16 cellular contexts compared by ENCODE assay signal in the genomic region with DNA sequence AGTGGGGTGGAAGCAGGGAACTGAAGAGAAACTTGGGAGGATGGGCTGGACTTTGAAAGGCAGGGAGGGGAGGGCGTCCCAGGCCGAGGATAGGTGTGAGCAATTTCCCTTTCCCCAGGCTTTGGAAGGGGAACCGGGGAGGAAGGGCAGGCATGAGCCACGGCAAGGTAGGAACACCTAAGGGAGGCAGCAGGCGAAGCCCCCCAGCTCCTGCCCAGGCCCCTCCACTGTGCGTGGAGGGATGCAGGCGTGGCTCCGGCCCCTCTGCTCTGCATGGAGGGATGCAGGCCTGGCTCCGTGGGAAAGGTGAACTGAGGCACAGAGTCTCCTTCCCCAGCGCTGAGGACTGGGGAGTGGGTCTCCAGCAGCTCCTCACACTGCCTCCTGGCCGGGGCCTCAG.
"Had no signal": no experiment of that assay in that cellular context is flagged by ENCODE, and none has a peak within 500 bp of the region (broad histone marks: within the 10 kb centered on the region; RNA-seq: fewer than 3 reads in every experiment).

No MANE protein-coding gene starts in this region.

- H3K36me3 ChIP-seq: breast epithelium, colonic mucosa, heart left ventricle, neural progenitor cell, thoracic aorta had no signal

- H3K27ac ChIP-seq: breast epithelium, colonic mucosa, heart left ventricle, neural progenitor cell, thoracic aorta had no signal

- DNase-seq: activated CD4-positive, alpha-beta T cell treated with anti-CD3 and anti-CD28 coated beads, Interleukin-2, amount 50 U/mL, for 1 hour; activated naive CD8-positive, alpha-beta T cell treated with anti-CD3 and anti-CD28 coated beads for 36 hours; activated T-cell treated with anti-CD3 and anti-CD28 coated beads, Interleukin-2, amount 50 U/mL, for 1 hour; colonic mucosa; heart left ventricle; naive thymus-derived CD8-positive, alpha-beta T cell; retina; stimulated activated CD4-positive, alpha-beta T cell treated with anti-CD3 and anti-CD28 coated beads, Interleukin-2, amount 100 ng/mL, for 48 hours; stimulated activated CD8-positive, alpha-beta memory T cell treated with anti-CD3 and anti-CD28 coated beads, Interleukin-4, amount 100 ng/mL, for 48 hours; stimulated activated naive CD4-positive, alpha-beta T cell; T1000 had no signal

- H3K4me2 ChIP-seq: neural progenitor cell had no signal

- H3K27me3 ChIP-seq: breast epithelium, colonic mucosa, heart left ventricle, neural progenitor cell had no signal

- ATAC-seq: naive thymus-derived CD8-positive, alpha-beta T cell had no signal

- H3K9ac ChIP-seq: neural progenitor cell had no signal

- H3K4me3 ChIP-seq: colonic mucosa, heart left ventricle, lung, neural progenitor cell, thoracic aorta had no signal

- FAIRE-seq: astrocyte had no signal

- H2AFZ ChIP-seq: neural progenitor cell had no signal

- H3K9me3 ChIP-seq: breast epithelium, colonic mucosa, thoracic aorta had no signal

- H3K4me1 ChIP-seq: colonic mucosa had no signal
